ENCODE assay signal across 8 cellular contexts in genomic region chr19:2739602-2740313, GRCh38. TPM values are rescaled to one million over a fixed set of nuclear protein-coding genes. Genes with fewer than 3 reads are reported as not detected.
DNase-seq lines count a peak whose midpoint lies in the region; ATAC-seq and TF ChIP-seq lines count a peak whose summit lies in the region.

TSS of gene SLC39A3 (minus strand) at chr19:2740017. CDS start at chr19:2737257, 2,760 bp downstream.

- peaks cover 9% of the 10 kb centered on the region for H3K36me3 ChIP-seq in H7 (replicated peaks; ENCODE audit: control insufficient read depth, insufficient read depth, low read length)
- H3K36me3 ChIP-seq in MG63 = peaks cover 9% of the 10 kb centered on the region; the same call in 1 of the 2 replicates

- H3K4me3 ChIP-seq in H7 (ENCODE audit: insufficient read depth, low read depth, low read length) = peak within 1 kb of the TSS; percentile 91
- H3K4me3 ChIP-seq in MG63 = peak within 1 kb of the TSS; percentile 70
- peak within 1 kb of the TSS; percentile 90 for H3K4me3 ChIP-seq in fibroblast of pulmonary artery (replicated peaks; ENCODE audit: low read depth, low read length)

- H3K27me3 Mint-ChIP-seq in natural killer cell treated with Interleukin-12 subunit alpha and Interleukin-12 subunit beta and Interleukin-15 and Interleukin-18, amount 100 ng/mL, for 72 hours = peaks cover 12% of the 10 kb centered on the region in 2 donors

- no peaks in the 10 kb centered on the region for H3K9me3 Mint-ChIP-seq in natural killer cell treated with Interleukin-12 subunit alpha and Interleukin-12 subunit beta and Interleukin-15 and Interleukin-18, amount 100 ng/mL, for 72 hours

- TF ChIP-seq CTCF in fibroblast of pulmonary artery (IDR thresholded peaks at IDR 0.05; ENCODE audit: low read length, missing control alignments) = peak; percentile 21

- no peaks in the 10 kb centered on the region; the same call in 1 of the 2 replicates for H3K27me3 ChIP-seq in H7 (ENCODE audit: control insufficient read depth, insufficient read depth, low read length)
- H3K27me3 ChIP-seq in MG63 = no peaks in the 10 kb centered on the region

- DNase-seq in ELF-1 (ENCODE audit: low read depth, low spot score) (peak; percentile 99), H7 (peak; percentile 100), MG63 (peak; percentile 96), SHP77 (lab: John Stamatoyannopoulos, UW) (peak; percentile 88 to 93), fibroblast of pulmonary artery (ENCODE audit: low read depth) (peak; percentile 99)
- DNase-seq in activated T-helper 9 cell treated with anti-CD3 and anti-CD28 coated beads, Interleukin-2, amount 50 U/mL, for 16 hours (ENCODE audit: low read depth) = peak; percentile 97
- peak; percentile 99 for DNase-seq in natural killer cell treated with Interleukin-12 subunit alpha and Interleukin-12 subunit beta and Interleukin-15 and Interleukin-18, amount 100 ng/mL, for 72 hours (ENCODE audit: low spot score)
- DNase-seq in stimulated activated naive CD4-positive, alpha-beta T cell treated with Interleukin-2 at 50 U/mL for 16 hours (lab: John Stamatoyannopoulos, UW) = peak; percentile 99

- H3K4me3 Mint-ChIP-seq in natural killer cell treated with Interleukin-12 subunit alpha and Interleukin-12 subunit beta and Interleukin-15 and Interleukin-18, amount 100 ng/mL, for 72 hours = peak within 1 kb of the TSS; percentile 92

- H3K4me1 Mint-ChIP-seq in natural killer cell treated with Interleukin-12 subunit alpha and Interleukin-12 subunit beta and Interleukin-15 and Interleukin-18, amount 100 ng/mL, for 72 hours (ENCODE audit: low read depth in 2 of 2) = peaks cover 12 to 17% of the 10 kb centered on the region in 2 donors

- H3K36me3 Mint-ChIP-seq in natural killer cell treated with Interleukin-12 subunit alpha and Interleukin-12 subunit beta and Interleukin-15 and Interleukin-18, amount 100 ng/mL, for 72 hours = no peaks in the 10 kb centered on the region

- peak within 1 kb of the TSS; percentile 51 to 60 for H3K27ac Mint-ChIP-seq in natural killer cell treated with Interleukin-12 subunit alpha and Interleukin-12 subunit beta and Interleukin-15 and Interleukin-18, amount 100 ng/mL, for 72 hours

- peak; percentile 99 to 100 for ATAC-seq in natural killer cell treated with Interleukin-12 subunit alpha and Interleukin-12 subunit beta and Interleukin-15 and Interleukin-18, amount 100 ng/mL, for 72 hours

- no peaks in the 10 kb centered on the region for H3K9me3 ChIP-seq in MG63

RNA-seq across cellular contexts. Expression of gene SLC39A3, which starts in this region (rescaled TPM):
- 42.5 and 45.8 TPM in 2 replicates for total RNA-seq in H7 (2014; rRNA removed; shearing (Covaris generic))
- 36.4 and 42.7 TPM in 2 replicates for total RNA-seq in MG63 (2014; rRNA removed; shearing (Covaris generic); ENCODE audit: low replicate concordance)
- total RNA-seq in natural killer cell treated with Interleukin-12 subunit alpha and Interleukin-12 subunit beta and Interleukin-15 and Interleukin-18, amount 100 ng/mL, for 72 hours = 10 to 100 TPM; 30.5 to 91.6 TPM

Comparison
In these comparisons a context has a peak if more than half of its experiments do, and no peak if none do; other contexts are left out.
1. Peak in every context shown above with its lines: DNase-seq, ATAC-seq and H3K4me3 ChIP-seq.